2 cellular contexts compared by ENCODE assay signal in the genomic region with DNA sequence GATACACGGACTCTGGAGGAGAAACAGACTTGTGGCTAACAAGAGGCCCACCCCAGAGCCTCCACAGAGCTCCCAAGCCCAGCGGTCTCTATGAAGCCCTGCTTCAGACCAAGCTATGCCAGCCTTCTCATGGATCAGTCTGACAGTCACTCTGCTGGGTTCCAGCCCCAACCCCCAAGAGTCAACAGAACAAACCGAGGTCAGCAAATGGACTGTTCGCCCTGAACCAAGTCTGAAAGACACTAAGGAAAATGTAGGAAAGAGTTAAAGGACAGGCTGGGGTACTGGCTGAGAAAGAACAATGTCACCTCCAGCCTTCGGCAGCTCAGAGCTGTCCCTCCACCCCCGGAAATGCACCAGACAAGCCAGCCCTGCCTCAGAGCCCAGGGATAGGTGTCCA.
A peak's percentile ranks its signal among the peaks of the same experiment; 100 is the strongest.
TF ChIP-seq lines count a peak whose summit lies in the region.

No MANE protein-coding gene starts in this region.

TF ChIP-seq in liver, 16 proteins besides CTCF, POLR2A, EP300 and RAD21:
- TF ChIP-seq, protein P1, sequence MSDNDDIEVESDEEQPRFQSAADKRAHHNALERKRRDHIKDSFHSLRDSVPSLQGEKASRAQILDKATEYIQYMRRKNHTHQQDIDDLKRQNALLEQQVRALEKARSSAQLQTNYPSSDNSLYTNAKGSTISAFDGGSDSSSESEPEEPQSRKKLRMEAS (IDR thresholded peaks at IDR 0.05), result no peak
- TF ChIP-seq, protein P2, sequence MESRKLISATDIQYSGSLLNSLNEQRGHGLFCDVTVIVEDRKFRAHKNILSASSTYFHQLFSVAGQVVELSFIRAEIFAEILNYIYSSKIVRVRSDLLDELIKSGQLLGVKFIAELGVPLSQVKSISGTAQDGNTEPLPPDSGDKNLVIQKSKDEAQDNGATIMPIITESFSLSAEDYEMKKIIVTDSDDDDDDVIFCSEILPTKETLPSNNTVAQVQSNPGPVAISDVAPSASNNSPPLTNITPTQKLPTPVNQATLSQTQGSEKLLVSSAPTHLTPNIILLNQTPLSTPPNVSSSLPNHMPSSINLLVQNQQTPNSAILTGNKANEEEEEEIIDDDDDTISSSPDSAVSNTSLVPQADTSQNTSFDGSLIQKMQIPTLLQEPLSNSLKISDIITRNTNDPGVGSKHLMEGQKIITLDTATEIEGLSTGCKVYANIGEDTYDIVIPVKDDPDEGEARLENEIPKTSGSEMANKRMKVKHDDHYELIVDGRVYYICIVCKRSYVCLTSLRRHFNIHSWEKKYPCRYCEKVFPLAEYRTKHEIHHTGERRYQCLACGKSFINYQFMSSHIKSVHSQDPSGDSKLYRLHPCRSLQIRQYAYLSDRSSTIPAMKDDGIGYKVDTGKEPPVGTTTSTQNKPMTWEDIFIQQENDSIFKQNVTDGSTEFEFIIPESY (IDR thresholded peaks at IDR 0.05), result no peak
- TF ChIP-seq HNF4A (conservative IDR thresholded peaks at IDR 0.05) (peak; percentile 55 to 62), JUND (IDR thresholded peaks at IDR 0.05) (no peak), RXRA (IDR thresholded peaks at IDR 0.05) (peak; percentile 7 to 18), YY1 (IDR thresholded peaks at IDR 0.05) (no peak), SP1 (IDR thresholded peaks at IDR 0.05) (peak; percentile 34)

TF ChIP-seq in HepG2, 621 proteins besides CTCF, POLR2A, EP300 and RAD21:
- TF ChIP-seq ZNF746 (CRISPR knock-in tag; IDR thresholded peaks at IDR 0.05) (no peak), PPARG (CRISPR knock-in tag; conservative IDR thresholded peaks at IDR 0.05) (no peak), NR2F1 (CRISPR knock-in tag; IDR thresholded peaks at IDR 0.05) (no peak)
- TF ChIP-seq, protein P3, sequence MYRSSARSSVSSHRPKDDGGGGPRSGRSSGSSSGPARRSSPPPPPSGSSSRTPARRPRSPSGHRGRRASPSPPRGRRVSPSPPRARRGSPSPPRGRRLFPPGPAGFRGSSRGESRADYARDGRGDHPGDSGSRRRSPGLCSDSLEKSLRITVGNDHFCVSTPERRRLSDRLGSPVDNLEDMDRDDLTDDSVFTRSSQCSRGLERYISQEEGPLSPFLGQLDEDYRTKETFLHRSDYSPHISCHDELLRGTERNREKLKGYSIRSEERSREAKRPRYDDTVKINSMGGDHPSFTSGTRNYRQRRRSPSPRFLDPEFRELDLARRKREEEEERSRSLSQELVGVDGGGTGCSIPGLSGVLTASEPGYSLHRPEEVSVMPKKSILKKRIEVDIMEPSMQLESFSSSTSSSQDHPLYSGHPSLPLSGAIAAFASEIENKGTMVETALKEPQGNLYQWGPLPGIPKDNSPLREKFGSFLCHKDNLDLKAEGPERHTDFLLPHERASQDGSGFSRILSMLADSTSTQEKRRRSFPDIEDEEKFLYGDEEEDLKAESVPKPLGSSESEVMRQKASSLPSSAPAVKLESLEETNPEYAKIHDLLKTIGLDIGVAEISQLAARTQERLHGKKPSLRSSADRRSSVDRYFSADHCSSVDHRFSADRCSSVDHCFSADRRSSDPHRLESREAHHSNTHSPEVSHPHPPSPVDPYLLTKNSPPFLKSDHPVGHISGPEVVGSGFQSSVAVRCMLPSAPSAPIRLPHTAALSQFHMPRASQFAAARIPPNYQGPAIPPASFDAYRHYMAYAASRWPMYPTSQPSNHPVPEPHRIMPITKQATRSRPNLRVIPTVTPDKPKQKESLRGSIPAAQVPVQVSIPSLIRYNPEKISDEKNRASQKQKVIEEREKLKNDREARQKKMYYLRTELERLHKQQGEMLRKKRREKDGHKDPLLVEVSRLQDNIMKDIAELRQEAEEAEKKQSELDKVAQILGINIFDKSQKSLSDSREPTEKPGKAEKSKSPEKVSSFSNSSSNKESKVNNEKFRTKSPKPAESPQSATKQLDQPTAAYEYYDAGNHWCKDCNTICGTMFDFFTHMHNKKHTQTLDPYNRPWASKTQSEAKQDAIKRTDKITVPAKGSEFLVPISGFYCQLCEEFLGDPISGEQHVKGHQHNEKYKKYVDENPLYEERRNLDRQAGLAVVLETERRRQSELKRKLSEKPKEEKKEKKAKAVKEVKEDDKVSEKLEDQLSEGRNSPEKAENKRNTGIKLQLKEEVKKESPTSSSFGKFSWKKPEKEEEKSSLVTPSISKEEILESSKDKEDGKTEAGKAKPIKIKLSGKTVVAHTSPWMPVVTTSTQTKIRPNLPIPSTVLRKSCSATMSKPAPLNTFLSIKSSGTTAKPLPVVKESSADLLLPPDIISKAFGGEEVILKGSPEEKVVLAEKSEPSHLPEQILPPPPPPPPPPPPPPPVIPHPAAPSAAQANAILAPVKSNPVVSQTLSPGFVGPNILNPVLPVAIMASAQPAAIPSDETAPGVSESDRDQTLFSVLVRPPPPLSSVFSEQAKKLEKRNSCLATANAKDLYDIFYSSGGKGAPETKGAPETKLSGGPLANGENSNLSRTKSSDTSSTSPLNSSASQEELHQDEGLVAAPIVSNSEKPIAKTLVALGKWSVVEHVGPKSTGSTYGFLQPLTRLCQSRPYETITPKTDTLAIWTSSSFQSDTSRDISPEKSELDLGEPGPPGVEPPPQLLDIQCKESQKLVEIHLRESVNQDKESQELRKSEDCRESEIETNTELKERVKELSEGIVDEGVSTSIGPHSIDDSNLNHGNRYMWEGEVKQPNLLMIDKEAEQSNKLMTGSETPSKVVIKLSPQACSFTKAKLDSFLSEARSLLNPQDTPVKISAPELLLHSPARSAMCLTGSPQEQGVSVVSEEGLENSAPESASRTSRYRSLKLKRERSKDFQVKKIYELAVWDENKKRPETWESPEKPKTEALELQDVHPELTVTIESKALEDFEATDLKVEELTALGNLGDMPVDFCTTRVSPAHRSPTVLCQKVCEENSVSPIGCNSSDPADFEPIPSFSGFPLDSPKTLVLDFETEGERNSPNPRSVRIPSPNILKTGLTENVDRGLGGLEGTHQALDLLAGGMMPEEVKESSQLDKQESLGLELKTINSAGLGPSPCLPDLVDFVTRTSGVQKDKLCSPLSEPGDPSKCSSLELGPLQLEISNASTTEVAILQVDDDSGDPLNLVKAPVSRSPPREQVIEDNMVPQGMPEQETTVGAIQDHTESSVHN (CRISPR knock-in tag; IDR thresholded peaks at IDR 0.05), result no peak
- TF ChIP-seq, protein P4, sequence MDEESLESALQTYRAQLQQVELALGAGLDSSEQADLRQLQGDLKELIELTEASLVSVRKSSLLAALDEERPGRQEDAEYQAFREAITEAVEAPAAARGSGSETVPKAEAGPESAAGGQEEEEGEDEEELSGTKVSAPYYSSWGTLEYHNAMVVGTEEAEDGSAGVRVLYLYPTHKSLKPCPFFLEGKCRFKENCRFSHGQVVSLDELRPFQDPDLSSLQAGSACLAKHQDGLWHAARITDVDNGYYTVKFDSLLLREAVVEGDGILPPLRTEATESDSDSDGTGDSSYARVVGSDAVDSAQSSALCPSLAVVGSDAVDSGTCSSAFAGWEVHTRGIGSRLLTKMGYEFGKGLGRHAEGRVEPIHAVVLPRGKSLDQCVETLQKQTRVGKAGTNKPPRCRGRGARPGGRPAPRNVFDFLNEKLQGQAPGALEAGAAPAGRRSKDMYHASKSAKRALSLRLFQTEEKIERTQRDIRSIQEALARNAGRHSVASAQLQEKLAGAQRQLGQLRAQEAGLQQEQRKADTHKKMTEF (CRISPR knock-in tag; IDR thresholded peaks at IDR 0.05), result no peak
